33 cellular contexts compared by ENCODE assay signal in the genomic region with DNA sequence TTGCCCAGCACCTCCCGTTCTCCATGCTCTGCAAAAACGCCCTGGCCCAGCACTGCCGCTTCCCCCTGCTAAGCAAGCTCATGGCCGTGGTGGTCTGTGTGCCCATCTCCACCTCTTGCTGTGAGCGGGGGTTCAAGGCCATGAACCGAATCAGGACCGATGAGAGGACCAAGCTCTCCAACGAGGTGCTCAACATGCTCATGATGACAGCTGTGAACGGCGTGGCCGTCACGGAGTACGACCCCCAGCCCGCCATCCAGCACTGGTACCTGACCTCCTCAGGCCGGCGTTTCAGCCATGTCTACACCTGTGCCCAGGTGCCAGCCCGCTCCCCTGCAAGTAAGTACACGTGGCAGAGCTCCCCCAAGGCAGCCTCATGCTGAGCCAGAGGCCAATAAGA.
"Had no signal": no experiment of that assay in that cellular context is flagged by ENCODE, and none has a peak within 500 bp of the region (broad histone marks: within the 10 kb centered on the region; RNA-seq: fewer than 3 reads in every experiment).

No MANE protein-coding gene starts in this region.

- H3K4me2 ChIP-seq: PC-9 had no signal

- H3K36me3 ChIP-seq: cardiac muscle cell, WERI-Rb-1 had no signal

- H3K27me3 ChIP-seq: ascending aorta, cardiac muscle cell had no signal

- H3K4me3 ChIP-seq: ascending aorta, cardiac muscle cell, K562, PC-9 had no signal

- H3K4me1 ChIP-seq: ascending aorta had no signal

- DNase-seq: activated CD4-positive, alpha-beta memory T cell treated with anti-CD3 and anti-CD28 coated beads, Interleukin-2, amount 10 ng/mL, durations not matched to agents 7 days and 5 days; activated CD4-positive, alpha-beta T cell treated with anti-CD3 and anti-CD28 coated beads for 1 hour; activated CD4-positive, alpha-beta T cell treated with anti-CD3 and anti-CD28 coated beads for 48 hours; activated CD4-positive, CD25-positive, alpha-beta regulatory T cell; activated CD8-positive, alpha-beta memory T cell treated with anti-CD3 and anti-CD28 coated beads for 24 hours; activated CD8-positive, alpha-beta memory T cell treated with anti-CD3 and anti-CD28 coated beads, Interleukin-2, amount 10 ng/mL, durations not matched to agents 7 days and 5 days; activated CD8-positive, alpha-beta memory T cell treated with anti-CD3 and anti-CD28 coated beads, Interleukin-2, amount 50 U/mL, for 48 hours; activated gamma-delta T cell; activated naive CD4-positive, alpha-beta T cell treated with Interleukin-2 at 50 U/mL for 16 hours; activated naive CD8-positive, alpha-beta T cell treated with anti-CD3 and anti-CD28 coated beads, Interleukin-2, amount 10 ng/mL, durations not matched to agents 7 days and 5 days; activated T-cell treated with anti-CD3 and anti-CD28 coated beads, Interleukin-2, amount 50 U/mL, for 48 hours; NCI-H1092 treated with DMSO at 0.1 percent for 48 hours; NCI-H1417; NCI-H1694; NCI-H1930; NCI-H2081 treated with DMSO at 0.1 percent for 48 hours; NCI-H345; NCI-H524 treated with DMSO at 0.1 percent for 48 hours; NCI-H748 treated with DMSO at 0.1 percent for 48 hours; NK-92 treated with Interleukin-12 subunit alpha and Interleukin-12 subunit beta, amount 100 ng/mL, for 24 hours; PC-9; SIG-M5; T-helper 2 cell; T-helper 9 cell had no signal

- H3K9me3 ChIP-seq: ascending aorta had no signal

- H3K27ac ChIP-seq: ascending aorta, cardiac muscle cell, PC-9, RWPE1, WERI-Rb-1 had no signal

- FAIRE-seq: K562, RCC 7860 had no signal

- ATAC-seq: activated CD8-positive, alpha-beta memory T cell treated with anti-CD3 and anti-CD28 coated beads, Interleukin-2, amount 10 ng/mL, durations not matched to agents 7 days and 5 days; Right ventricle myocardium inferior; SK-N-SH treated with all-trans-retinoic acid at 6 μM for 48 hours; T-cell had no signal

- H2AFZ ChIP-seq: PC-9 had no signal
